In genomic region chr6:154070657-154071056, GRCh38 we compare ENCODE assay signal across 19 cellular contexts. TPM values are rescaled to one million over a fixed set of nuclear protein-coding genes. Genes with fewer than 3 reads are reported as not detected.
DNase-seq lines count a peak whose midpoint lies in the region; ATAC-seq and TF ChIP-seq lines count a peak whose summit lies in the region.
"Had no signal": no experiment of that assay in that cellular context is flagged by ENCODE, and none has a peak within 500 bp of the region (broad histone marks: within the 10 kb centered on the region; RNA-seq: fewer than 3 reads in every experiment).

No MANE protein-coding gene starts in this region.

- peaks cover 0 to 7% of the 10 kb centered on the region in 2 donors for H3K9me3 ChIP-seq in breast epithelium
- H3K9me3 ChIP-seq: SK-N-SH had no signal

- H3K4me3 ChIP-seq in breast epithelium (no peak overlapping the region), epithelial cell of proximal tubule (ENCODE audit: low read depth, low read length) (no peak overlapping the region)

- no peaks in the 10 kb centered on the region for H3K27me3 ChIP-seq in breast epithelium

- TF ChIP-seq CTCF in MCF 10A (IDR thresholded peaks at IDR 0.05; ENCODE audit: unreplicated experiment) (no peak), breast epithelium (IDR thresholded peaks at IDR 0.05) (no peak), epithelial cell of proximal tubule (conservative IDR thresholded peaks at IDR 0.05; ENCODE audit: low read depth, low read length) (no peak)

- H3K9me3 Mint-ChIP-seq in MCF 10A (ENCODE audit: unreplicated experiment) = no peaks in the 10 kb centered on the region
- H3K9me3 Mint-ChIP-seq in activated CD4-positive, alpha-beta T cell treated with anti-CD3 and anti-CD28 coated beads, Interleukin-2, amount 10 ng/mL, durations not matched to agents 24 days and 14 days = no peaks in the 10 kb centered on the region
- H3K9me3 Mint-ChIP-seq in activated CD4-positive, alpha-beta memory T cell treated with anti-CD3 and anti-CD28 coated beads for 36 hours = no peaks in the 10 kb centered on the region

- DNase-seq in MCF 10A (ENCODE audit: unreplicated experiment) (peak; percentile 34), breast epithelium (ENCODE audit: low spot score in 2 of 2) (no peak), RKO (ENCODE audit: low spot score) (peak; percentile 8), epithelial cell of proximal tubule (ENCODE audit: low read depth) (peak; percentile 79), globus pallidus (ENCODE audit: low spot score) (no peak)
- no peak for DNase-seq in activated CD4-positive, alpha-beta T cell treated with anti-CD3 and anti-CD28 coated beads, Interleukin-2, amount 10 ng/mL, durations not matched to agents 24 days and 14 days
- DNase-seq in activated CD4-positive, alpha-beta memory T cell treated with anti-CD3 and anti-CD28 coated beads for 36 hours = no peak
- DNase-seq: CD4-positive, alpha-beta memory T cell; DMS79; HFFc6; KBM-7; NCI-H1436; NCI-H2081; NCI-H510A; SHP77 had no signal

- no peak for TF ChIP-seq POLR2A in breast epithelium (IDR thresholded peaks at IDR 0.05)

- no TSS peak for BruUV-seq in MCF 10A (replicated peaks; lab: Mats Ljungman, UMichigan)

- H3K36me3 Mint-ChIP-seq in MCF 10A (ENCODE audit: insufficient read depth, unreplicated experiment) = no peaks in the 10 kb centered on the region
- no peaks in the 10 kb centered on the region for H3K36me3 Mint-ChIP-seq in activated CD4-positive, alpha-beta T cell treated with anti-CD3 and anti-CD28 coated beads, Interleukin-2, amount 10 ng/mL, durations not matched to agents 24 days and 14 days (ENCODE audit: low read depth)
- no peaks in the 10 kb centered on the region for H3K36me3 Mint-ChIP-seq in activated CD4-positive, alpha-beta memory T cell treated with anti-CD3 and anti-CD28 coated beads for 36 hours
- H3K36me3 Mint-ChIP-seq: CD4-positive, alpha-beta memory T cell had no signal

- H3K4me1 Mint-ChIP-seq in MCF 10A (ENCODE audit: insufficient read depth, unreplicated experiment) = no peaks in the 10 kb centered on the region
- H3K4me1 Mint-ChIP-seq in activated CD4-positive, alpha-beta T cell treated with anti-CD3 and anti-CD28 coated beads, Interleukin-2, amount 10 ng/mL, durations not matched to agents 24 days and 14 days = no peaks in the 10 kb centered on the region
- no peaks in the 10 kb centered on the region for H3K4me1 Mint-ChIP-seq in activated CD4-positive, alpha-beta memory T cell treated with anti-CD3 and anti-CD28 coated beads for 36 hours (ENCODE audit: low read depth)
- H3K4me1 Mint-ChIP-seq: CD4-positive, alpha-beta memory T cell had no signal

- H3K27me3 Mint-ChIP-seq in MCF 10A (ENCODE audit: insufficient read depth, unreplicated experiment) = no peaks in the 10 kb centered on the region
- H3K27me3 Mint-ChIP-seq in activated CD4-positive, alpha-beta T cell treated with anti-CD3 and anti-CD28 coated beads, Interleukin-2, amount 10 ng/mL, durations not matched to agents 24 days and 14 days = no peaks in the 10 kb centered on the region
- peaks cover 19% of the 10 kb centered on the region for H3K27me3 Mint-ChIP-seq in activated CD4-positive, alpha-beta memory T cell treated with anti-CD3 and anti-CD28 coated beads for 36 hours

- no peak for ATAC-seq in GM21390 (IDR thresholded peaks at IDR 0.05; ENCODE audit: unreplicated experiment)

- H3K36me3 ChIP-seq in breast epithelium = no peaks in the 10 kb centered on the region

- no peak overlapping the region for H3K27ac ChIP-seq in breast epithelium
- H3K27ac ChIP-seq: 22Rv1 had no signal

- intact Hi-C loops in MCF 10A (cut with micrococcal nuclease) = no loop called here
- intact Hi-C loops in breast epithelium (cut with DNase I; ENCODE audit: low total_unique reads) = no loop called here
- intact Hi-C loops in activated CD4-positive, alpha-beta T cell treated with anti-CD3 and anti-CD28 coated beads, Interleukin-2, amount 10 ng/mL, durations not matched to agents 24 days and 14 days (cut with micrococcal nuclease) = no loop called here
- intact Hi-C loops in activated CD4-positive, alpha-beta memory T cell treated with anti-CD3 and anti-CD28 coated beads for 36 hours (cut with micrococcal nuclease) = no loop called here

- POLR2A ChIA-PET in MCF 10A (lab: Yijun Ruan, JAX) = interaction anchor here (0.6 to 0.7 kb wide), 2 partner anchors 9 to 36 kb away, joined by 3 read pairs; no protein-coding TSS in a partner anchor
- POLR2A ChIA-PET in activated CD4-positive, alpha-beta memory T cell treated with anti-CD3 and anti-CD28 coated beads for 36 hours (lab: Charles Lee) = no interaction called here

- CTCF ChIA-PET in MCF 10A (lab: Yijun Ruan, JAX) = no interaction called here
- CTCF ChIA-PET in activated CD4-positive, alpha-beta memory T cell treated with anti-CD3 and anti-CD28 coated beads for 36 hours (lab: Charles Lee) = no interaction called here

- H3K4me3 Mint-ChIP-seq in MCF 10A (ENCODE audit: unreplicated experiment) = no peak overlapping the region
- H3K4me3 Mint-ChIP-seq in activated CD4-positive, alpha-beta T cell treated with anti-CD3 and anti-CD28 coated beads, Interleukin-2, amount 10 ng/mL, durations not matched to agents 24 days and 14 days = no peak overlapping the region
- H3K4me3 Mint-ChIP-seq in activated CD4-positive, alpha-beta memory T cell treated with anti-CD3 and anti-CD28 coated beads for 36 hours = no peak overlapping the region
- H3K4me3 Mint-ChIP-seq: CD4-positive, alpha-beta memory T cell; HFFc6 had no signal

- H3K4me1 ChIP-seq in breast epithelium = no peaks in the 10 kb centered on the region

- H3K27ac Mint-ChIP-seq in MCF 10A (ENCODE audit: low read depth, unreplicated experiment) = no peak overlapping the region
- H3K27ac Mint-ChIP-seq in activated CD4-positive, alpha-beta T cell treated with anti-CD3 and anti-CD28 coated beads, Interleukin-2, amount 10 ng/mL, durations not matched to agents 24 days and 14 days = no peak overlapping the region
- H3K27ac Mint-ChIP-seq in activated CD4-positive, alpha-beta memory T cell treated with anti-CD3 and anti-CD28 coated beads for 36 hours = no peak overlapping the region
- H3K27ac Mint-ChIP-seq: CD4-positive, alpha-beta memory T cell; HFFc6 had no signal

RNA-seq across cellular contexts. Expression of gene OPRM1, which starts 31.6 kb away (rescaled TPM):
- total RNA-seq in MCF 10A (2022) (not detected in 2 replicates), breast epithelium (not detected), epithelial cell of proximal tubule (not detected in 2 replicates)
- not detected in 2 replicates for total RNA-seq in activated CD4-positive, alpha-beta T cell treated with anti-CD3 and anti-CD28 coated beads, Interleukin-2, amount 10 ng/mL, durations not matched to agents 24 days and 14 days
- not detected for total RNA-seq in activated CD4-positive, alpha-beta memory T cell treated with anti-CD3 and anti-CD28 coated beads for 36 hours
- total RNA-seq: CD4-positive, alpha-beta memory T cell; G401; HFFc6 had no signal

Comparison
In these comparisons a context has a peak if more than half of its experiments do, and no peak if none do; other contexts are left out.
1. DNase-seq: peak in MCF 10A (single experiment), RKO (single experiment) and epithelial cell of proximal tubule (single experiment); none in breast epithelium (0 of 2), globus pallidus (single experiment), activated CD4-positive, alpha-beta T cell treated with anti-CD3 and anti-CD28 coated beads, Interleukin-2, amount 10 ng/mL, durations not matched to agents 24 days and 14 days (single experiment) and activated CD4-positive, alpha-beta memory T cell treated with anti-CD3 and anti-CD28 coated beads for 36 hours (single experiment).